In genomic region chr10:58436071-58436470, GRCh38 we compare ENCODE assay signal across 1 cellular context.
TF ChIP-seq lines count a peak whose summit lies in the region.

No MANE protein-coding gene starts in this region.

TF ChIP-seq in GM23338, 12 proteins besides CTCF, POLR2A, EP300 and RAD21 (continued from another document):
- TF ChIP-seq, protein P1, sequence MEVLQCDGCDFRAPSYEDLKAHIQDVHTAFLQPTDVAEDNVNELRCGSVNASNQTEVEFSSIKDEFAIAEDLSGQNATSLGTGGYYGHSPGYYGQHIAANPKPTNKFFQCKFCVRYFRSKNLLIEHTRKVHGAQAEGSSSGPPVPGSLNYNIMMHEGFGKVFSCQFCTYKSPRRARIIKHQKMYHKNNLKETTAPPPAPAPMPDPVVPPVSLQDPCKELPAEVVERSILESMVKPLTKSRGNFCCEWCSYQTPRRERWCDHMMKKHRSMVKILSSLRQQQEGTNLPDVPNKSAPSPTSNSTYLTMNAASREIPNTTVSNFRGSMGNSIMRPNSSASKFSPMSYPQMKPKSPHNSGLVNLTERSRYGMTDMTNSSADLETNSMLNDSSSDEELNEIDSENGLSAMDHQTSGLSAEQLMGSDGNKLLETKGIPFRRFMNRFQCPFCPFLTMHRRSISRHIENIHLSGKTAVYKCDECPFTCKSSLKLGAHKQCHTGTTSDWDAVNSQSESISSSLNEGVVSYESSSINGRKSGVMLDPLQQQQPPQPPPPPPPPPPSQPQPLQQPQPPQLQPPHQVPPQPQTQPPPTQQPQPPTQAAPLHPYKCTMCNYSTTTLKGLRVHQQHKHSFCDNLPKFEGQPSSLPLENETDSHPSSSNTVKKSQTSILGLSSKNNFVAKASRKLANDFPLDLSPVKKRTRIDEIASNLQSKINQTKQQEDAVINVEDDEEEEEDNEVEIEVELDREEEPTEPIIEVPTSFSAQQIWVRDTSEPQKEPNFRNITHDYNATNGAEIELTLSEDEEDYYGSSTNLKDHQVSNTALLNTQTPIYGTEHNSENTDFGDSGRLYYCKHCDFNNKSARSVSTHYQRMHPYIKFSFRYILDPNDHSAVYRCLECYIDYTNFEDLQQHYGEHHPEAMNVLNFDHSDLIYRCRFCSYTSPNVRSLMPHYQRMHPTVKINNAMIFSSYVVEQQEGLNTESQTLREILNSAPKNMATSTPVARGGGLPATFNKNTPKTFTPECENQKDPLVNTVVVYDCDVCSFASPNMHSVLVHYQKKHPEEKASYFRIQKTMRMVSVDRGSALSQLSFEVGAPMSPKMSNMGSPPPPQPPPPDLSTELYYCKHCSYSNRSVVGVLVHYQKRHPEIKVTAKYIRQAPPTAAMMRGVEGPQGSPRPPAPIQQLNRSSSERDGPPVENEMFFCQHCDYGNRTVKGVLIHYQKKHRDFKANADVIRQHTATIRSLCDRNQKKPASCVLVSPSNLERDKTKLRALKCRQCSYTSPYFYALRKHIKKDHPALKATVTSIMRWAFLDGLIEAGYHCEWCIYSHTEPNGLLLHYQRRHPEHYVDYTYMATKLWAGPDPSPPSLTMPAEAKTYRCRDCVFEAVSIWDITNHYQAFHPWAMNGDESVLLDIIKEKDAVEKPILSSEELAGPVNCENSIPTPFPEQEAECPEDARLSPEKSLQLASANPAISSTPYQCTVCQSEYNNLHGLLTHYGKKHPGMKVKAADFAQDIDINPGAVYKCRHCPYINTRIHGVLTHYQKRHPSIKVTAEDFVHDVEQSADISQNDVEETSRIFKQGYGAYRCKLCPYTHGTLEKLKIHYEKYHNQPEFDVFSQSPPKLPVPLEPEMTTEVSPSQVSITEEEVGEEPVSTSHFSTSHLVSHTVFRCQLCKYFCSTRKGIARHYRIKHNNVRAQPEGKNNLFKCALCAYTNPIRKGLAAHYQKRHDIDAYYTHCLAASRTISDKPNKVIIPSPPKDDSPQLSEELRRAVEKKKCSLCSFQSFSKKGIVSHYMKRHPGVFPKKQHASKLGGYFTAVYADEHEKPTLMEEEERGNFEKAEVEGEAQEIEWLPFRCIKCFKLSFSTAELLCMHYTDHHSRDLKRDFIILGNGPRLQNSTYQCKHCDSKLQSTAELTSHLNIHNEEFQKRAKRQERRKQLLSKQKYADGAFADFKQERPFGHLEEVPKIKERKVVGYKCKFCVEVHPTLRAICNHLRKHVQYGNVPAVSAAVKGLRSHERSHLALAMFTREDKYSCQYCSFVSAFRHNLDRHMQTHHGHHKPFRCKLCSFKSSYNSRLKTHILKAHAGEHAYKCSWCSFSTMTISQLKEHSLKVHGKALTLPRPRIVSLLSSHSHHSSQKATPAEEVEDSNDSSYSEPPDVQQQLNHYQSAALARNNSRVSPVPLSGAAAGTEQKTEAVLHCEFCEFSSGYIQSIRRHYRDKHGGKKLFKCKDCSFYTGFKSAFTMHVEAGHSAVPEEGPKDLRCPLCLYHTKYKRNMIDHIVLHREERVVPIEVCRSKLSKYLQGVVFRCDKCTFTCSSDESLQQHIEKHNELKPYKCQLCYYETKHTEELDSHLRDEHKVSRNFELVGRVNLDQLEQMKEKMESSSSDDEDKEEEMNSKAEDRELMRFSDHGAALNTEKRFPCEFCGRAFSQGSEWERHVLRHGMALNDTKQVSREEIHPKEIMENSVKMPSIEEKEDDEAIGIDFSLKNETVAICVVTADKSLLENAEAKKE (CRISPR knock-in tag; IDR thresholded peaks at IDR 0.05), result no peak
TF ChIP-seq in GM23338: peak in this region for 0.
